ENCODE assay signal across 3 cellular contexts in the genomic region with DNA sequence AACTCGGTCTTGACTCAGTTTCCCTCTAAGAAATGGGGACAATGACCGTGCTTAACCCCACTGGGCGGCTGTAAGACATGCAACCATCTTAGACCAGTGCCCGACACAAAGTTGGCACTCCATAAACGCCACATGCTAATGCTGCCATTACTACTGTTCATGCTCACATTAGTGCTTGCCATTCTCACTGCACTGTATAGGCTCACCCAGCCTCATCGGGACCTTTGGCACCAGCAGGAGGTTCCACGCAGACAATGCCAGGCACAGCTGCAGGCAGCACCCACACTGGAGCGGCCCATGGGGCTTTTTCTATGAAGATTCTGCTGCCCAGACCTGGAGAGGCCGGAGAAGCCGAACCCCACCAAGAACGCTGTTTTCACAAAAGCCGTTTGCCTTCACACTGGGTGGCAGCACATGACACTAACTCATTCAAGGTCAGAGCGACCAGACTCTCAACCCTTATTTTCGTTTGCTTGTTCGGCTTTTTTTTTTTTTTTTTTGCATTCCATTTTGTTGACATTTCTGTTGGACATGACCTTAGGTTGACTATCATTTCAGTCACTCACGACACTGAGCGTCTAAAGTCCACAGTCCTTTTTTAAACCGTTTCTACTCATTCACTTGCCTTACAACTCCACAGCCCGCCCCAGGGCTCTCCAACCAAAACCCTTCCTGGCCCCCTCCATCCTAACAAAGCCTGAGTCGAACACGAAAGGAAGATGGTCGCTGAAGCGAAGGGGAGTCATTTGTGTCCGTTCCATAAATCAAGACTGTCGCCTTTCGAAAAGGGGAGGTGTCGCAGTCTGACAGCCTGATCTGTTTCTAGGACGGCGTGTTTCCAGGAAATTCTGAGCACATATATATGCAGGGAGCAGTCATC.
TF ChIP-seq lines count a peak whose summit lies in the region.

No MANE protein-coding gene starts in this region.

TF ChIP-seq in GM23338, 12 proteins besides CTCF, POLR2A, EP300 and RAD21 (continues in another document):
- no peak for TF ChIP-seq EZH2 (IDR thresholded peaks at IDR 0.05; ENCODE audit: low read depth, unreplicated experiment)
- TF ChIP-seq, protein P1, sequence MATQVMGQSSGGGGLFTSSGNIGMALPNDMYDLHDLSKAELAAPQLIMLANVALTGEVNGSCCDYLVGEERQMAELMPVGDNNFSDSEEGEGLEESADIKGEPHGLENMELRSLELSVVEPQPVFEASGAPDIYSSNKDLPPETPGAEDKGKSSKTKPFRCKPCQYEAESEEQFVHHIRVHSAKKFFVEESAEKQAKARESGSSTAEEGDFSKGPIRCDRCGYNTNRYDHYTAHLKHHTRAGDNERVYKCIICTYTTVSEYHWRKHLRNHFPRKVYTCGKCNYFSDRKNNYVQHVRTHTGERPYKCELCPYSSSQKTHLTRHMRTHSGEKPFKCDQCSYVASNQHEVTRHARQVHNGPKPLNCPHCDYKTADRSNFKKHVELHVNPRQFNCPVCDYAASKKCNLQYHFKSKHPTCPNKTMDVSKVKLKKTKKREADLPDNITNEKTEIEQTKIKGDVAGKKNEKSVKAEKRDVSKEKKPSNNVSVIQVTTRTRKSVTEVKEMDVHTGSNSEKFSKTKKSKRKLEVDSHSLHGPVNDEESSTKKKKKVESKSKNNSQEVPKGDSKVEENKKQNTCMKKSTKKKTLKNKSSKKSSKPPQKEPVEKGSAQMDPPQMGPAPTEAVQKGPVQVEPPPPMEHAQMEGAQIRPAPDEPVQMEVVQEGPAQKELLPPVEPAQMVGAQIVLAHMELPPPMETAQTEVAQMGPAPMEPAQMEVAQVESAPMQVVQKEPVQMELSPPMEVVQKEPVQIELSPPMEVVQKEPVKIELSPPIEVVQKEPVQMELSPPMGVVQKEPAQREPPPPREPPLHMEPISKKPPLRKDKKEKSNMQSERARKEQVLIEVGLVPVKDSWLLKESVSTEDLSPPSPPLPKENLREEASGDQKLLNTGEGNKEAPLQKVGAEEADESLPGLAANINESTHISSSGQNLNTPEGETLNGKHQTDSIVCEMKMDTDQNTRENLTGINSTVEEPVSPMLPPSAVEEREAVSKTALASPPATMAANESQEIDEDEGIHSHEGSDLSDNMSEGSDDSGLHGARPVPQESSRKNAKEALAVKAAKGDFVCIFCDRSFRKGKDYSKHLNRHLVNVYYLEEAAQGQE (IDR thresholded peaks at IDR 0.05; ENCODE audit: unreplicated experiment) = no peak
- TF ChIP-seq POLR2AphosphoS5 (IDR thresholded peaks at IDR 0.05; ENCODE audit: low read depth) = no peak
- no peak for TF ChIP-seq JUNB (IDR thresholded peaks at IDR 0.05; ENCODE audit: unreplicated experiment)
- TF ChIP-seq NANOG (IDR thresholded peaks at IDR 0.05; ENCODE audit: borderline replicate concordance) = no peak
- TF ChIP-seq CREB1 (CRISPR knock-in tag; IDR thresholded peaks at IDR 0.05; ENCODE audit: low read depth) = no peak
- no peak for TF ChIP-seq ZNF331 (CRISPR knock-in tag; IDR thresholded peaks at IDR 0.05; ENCODE audit: low read depth)
- no peak for TF ChIP-seq EZH2phosphoT487 (IDR thresholded peaks at IDR 0.05; ENCODE audit: unreplicated experiment)
- TF ChIP-seq STAT1 (IDR thresholded peaks at IDR 0.05; ENCODE audit: unreplicated experiment) = no peak
- TF ChIP-seq, protein P2, sequence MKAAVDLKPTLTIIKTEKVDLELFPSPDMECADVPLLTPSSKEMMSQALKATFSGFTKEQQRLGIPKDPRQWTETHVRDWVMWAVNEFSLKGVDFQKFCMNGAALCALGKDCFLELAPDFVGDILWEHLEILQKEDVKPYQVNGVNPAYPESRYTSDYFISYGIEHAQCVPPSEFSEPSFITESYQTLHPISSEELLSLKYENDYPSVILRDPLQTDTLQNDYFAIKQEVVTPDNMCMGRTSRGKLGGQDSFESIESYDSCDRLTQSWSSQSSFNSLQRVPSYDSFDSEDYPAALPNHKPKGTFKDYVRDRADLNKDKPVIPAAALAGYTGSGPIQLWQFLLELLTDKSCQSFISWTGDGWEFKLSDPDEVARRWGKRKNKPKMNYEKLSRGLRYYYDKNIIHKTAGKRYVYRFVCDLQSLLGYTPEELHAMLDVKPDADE (IDR thresholded peaks at IDR 0.05) = no peak
- no peak for TF ChIP-seq ZNF114 (CRISPR knock-in tag; IDR thresholded peaks at IDR 0.05)

TF ChIP-seq in K562, 482 proteins besides CTCF, POLR2A, EP300 and RAD21 (continues in another document):
- peak; percentile 97 for TF ChIP-seq PKNOX1 (IDR thresholded peaks at IDR 0.05)
- 0 out of 2 replicates have a peak, but pooled peaks have one; percentile 13 for TF ChIP-seq RNF2 (IDR thresholded peaks at IDR 0.05)
- peak in 1 of 3 experiments; percentile 50 for TF ChIP-seq YY1 (IDR thresholded peaks at IDR 0.05; ENCODE audit: borderline replicate concordance in 1 of 3, control insufficient read depth in 1 of 3, extremely low read depth in 1 of 3, insufficient read depth in 3 of 3, insufficient read length in 1 of 3, insufficient replicate concordance in 2 of 3, low read depth in 1 of 3, low read length in 2 of 3)
- no peak for TF ChIP-seq LCOR (CRISPR knock-in tag; IDR thresholded peaks at IDR 0.05)
- TF ChIP-seq ZNF324 (CRISPR knock-in tag; IDR thresholded peaks at IDR 0.05) = no peak
- TF ChIP-seq ESRRA (IDR thresholded peaks at IDR 0.05; ENCODE audit: borderline replicate concordance, low read depth) = peak; percentile 45
- TF ChIP-seq MAZ (CRISPR knock-in tag; conservative IDR thresholded peaks at IDR 0.05 in 1 of 2, IDR thresholded peaks at IDR 0.05 in 1 of 2) = no peak
- TF ChIP-seq PHB2 (IDR thresholded peaks at IDR 0.05; ENCODE audit: low read depth) = no peak
- peak; percentile 65 for TF ChIP-seq ZNF384 (IDR thresholded peaks at IDR 0.05; ENCODE audit: low read depth, low read length)
- TF ChIP-seq GTF3C2 (IDR thresholded peaks at IDR 0.05; ENCODE audit: borderline replicate concordance, extremely low read depth, insufficient read length) = no peak
- peak; percentile 96 for TF ChIP-seq MEIS2 (IDR thresholded peaks at IDR 0.05; ENCODE audit: partially characterized antibody)
- no peak for TF ChIP-seq HNRNPUL1 (IDR thresholded peaks at IDR 0.05; ENCODE audit: low read length)
- no peak for TF ChIP-seq CHD2 (IDR thresholded peaks at IDR 0.05; ENCODE audit: low read depth, low read length)

TF ChIP-seq in HepG2, 621 proteins besides CTCF, POLR2A, EP300 and RAD21 (continues in another document):
- TF ChIP-seq ZNF281 (CRISPR knock-in tag; IDR thresholded peaks at IDR 0.05; ENCODE audit: borderline replicate concordance) (no peak; the same call in 1 of the 2 replicates), TOE1 (CRISPR knock-in tag; IDR thresholded peaks at IDR 0.05) (0 out of 2 replicates have a peak, but pooled peaks have one; percentile 35), ZNF367 (CRISPR knock-in tag; IDR thresholded peaks at IDR 0.05; ENCODE audit: borderline replicate concordance) (no peak), CSRNP1 (CRISPR knock-in tag; IDR thresholded peaks at IDR 0.05) (no peak), PRMT3 (CRISPR knock-in tag; IDR thresholded peaks at IDR 0.05; ENCODE audit: borderline replicate concordance, low read depth) (no peak), ZNF879 (CRISPR knock-in tag; IDR thresholded peaks at IDR 0.05) (no peak), FOXC1 (CRISPR knock-in tag; IDR thresholded peaks at IDR 0.05; ENCODE audit: borderline replicate concordance) (no peak; the same call in none of the 2 replicates), SCMH1 (CRISPR knock-in tag; IDR thresholded peaks at IDR 0.05; ENCODE audit: borderline replicate concordance) (no peak), NONO (IDR thresholded peaks at IDR 0.05) (no peak), NONO (CRISPR knock-in tag; conservative IDR thresholded peaks at IDR 0.05) (peak; percentile 47; the same call in 1 of the 2 replicates), PTBP1 (IDR thresholded peaks at IDR 0.05; ENCODE audit: low read depth, low read length, poor library complexity, severe bottlenecking) (no peak), HNF4G (IDR thresholded peaks at IDR 0.05; ENCODE audit: borderline replicate concordance, low read depth, low read length) (peak; percentile 83), HNF4G (CRISPR knock-in tag; IDR thresholded peaks at IDR 0.05; ENCODE audit: borderline replicate concordance, low read depth) (peak; percentile 81; the same call in 1 of the 2 replicates), ZNF782 (CRISPR knock-in tag; IDR thresholded peaks at IDR 0.05; ENCODE audit: borderline replicate concordance) (no peak), SMAD3 (CRISPR knock-in tag; IDR thresholded peaks at IDR 0.05) (0 out of 2 replicates have a peak, but pooled peaks have one; percentile 47), KLF11 (CRISPR knock-in tag; IDR thresholded peaks at IDR 0.05) (no peak), AHR (CRISPR knock-in tag; IDR thresholded peaks at IDR 0.05) (no peak), PHF5A (CRISPR knock-in tag; IDR thresholded peaks at IDR 0.05; ENCODE audit: low read depth, unreplicated experiment) (no peak), ZBTB46 (CRISPR knock-in tag; IDR thresholded peaks at IDR 0.05; ENCODE audit: borderline replicate concordance) (no peak), ZNF629 (CRISPR knock-in tag; conservative IDR thresholded peaks at IDR 0.05) (no peak), ZNF761 (CRISPR knock-in tag; conservative IDR thresholded peaks at IDR 0.05) (0 out of 2 replicates have a peak, but pooled peaks have one; percentile 55), MIER2 (CRISPR knock-in tag; IDR thresholded peaks at IDR 0.05) (no peak), ZNF44 (CRISPR knock-in tag; IDR thresholded peaks at IDR 0.05) (no peak)
- TF ChIP-seq, protein P3, sequence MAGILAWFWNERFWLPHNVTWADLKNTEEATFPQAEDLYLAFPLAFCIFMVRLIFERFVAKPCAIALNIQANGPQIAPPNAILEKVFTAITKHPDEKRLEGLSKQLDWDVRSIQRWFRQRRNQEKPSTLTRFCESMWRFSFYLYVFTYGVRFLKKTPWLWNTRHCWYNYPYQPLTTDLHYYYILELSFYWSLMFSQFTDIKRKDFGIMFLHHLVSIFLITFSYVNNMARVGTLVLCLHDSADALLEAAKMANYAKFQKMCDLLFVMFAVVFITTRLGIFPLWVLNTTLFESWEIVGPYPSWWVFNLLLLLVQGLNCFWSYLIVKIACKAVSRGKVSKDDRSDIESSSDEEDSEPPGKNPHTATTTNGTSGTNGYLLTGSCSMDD (CRISPR knock-in tag; IDR thresholded peaks at IDR 0.05) = no peak
- TF ChIP-seq, protein P4, sequence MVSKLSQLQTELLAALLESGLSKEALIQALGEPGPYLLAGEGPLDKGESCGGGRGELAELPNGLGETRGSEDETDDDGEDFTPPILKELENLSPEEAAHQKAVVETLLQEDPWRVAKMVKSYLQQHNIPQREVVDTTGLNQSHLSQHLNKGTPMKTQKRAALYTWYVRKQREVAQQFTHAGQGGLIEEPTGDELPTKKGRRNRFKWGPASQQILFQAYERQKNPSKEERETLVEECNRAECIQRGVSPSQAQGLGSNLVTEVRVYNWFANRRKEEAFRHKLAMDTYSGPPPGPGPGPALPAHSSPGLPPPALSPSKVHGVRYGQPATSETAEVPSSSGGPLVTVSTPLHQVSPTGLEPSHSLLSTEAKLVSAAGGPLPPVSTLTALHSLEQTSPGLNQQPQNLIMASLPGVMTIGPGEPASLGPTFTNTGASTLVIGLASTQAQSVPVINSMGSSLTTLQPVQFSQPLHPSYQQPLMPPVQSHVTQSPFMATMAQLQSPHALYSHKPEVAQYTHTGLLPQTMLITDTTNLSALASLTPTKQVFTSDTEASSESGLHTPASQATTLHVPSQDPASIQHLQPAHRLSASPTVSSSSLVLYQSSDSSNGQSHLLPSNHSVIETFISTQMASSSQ (IDR thresholded peaks at IDR 0.05; ENCODE audit: low read depth) = no peak
- TF ChIP-seq, protein P4 (CRISPR knock-in tag; IDR thresholded peaks at IDR 0.05; ENCODE audit: borderline replicate concordance) = peak; percentile 59; the same call in 1 of the 2 replicates
